Comparison of ENCODE assay signal across 1 cellular context in genomic region chr17:37710344-37710886, GRCh38.
TF ChIP-seq lines count a peak whose summit lies in the region.

No MANE protein-coding gene starts in this region.

TF ChIP-seq in HepG2, 621 proteins besides CTCF, POLR2A, EP300 and RAD21 (continued from another document and continues in another):
- TF ChIP-seq JUND (CRISPR knock-in tag; IDR thresholded peaks at IDR 0.05) (peak; percentile 77), MBNL3 (CRISPR knock-in tag; conservative IDR thresholded peaks at IDR 0.05) (no peak), TRIM24 (CRISPR knock-in tag; IDR thresholded peaks at IDR 0.05) (no peak), ZBTB3 (CRISPR knock-in tag; IDR thresholded peaks at IDR 0.05; ENCODE audit: borderline replicate concordance, low read depth) (no peak), KLF9 (CRISPR knock-in tag; IDR thresholded peaks at IDR 0.05; ENCODE audit: low read depth) (no peak), LCORL (IDR thresholded peaks at IDR 0.05) (no peak), LCORL (CRISPR knock-in tag; IDR thresholded peaks at IDR 0.05) (no peak), HNF1B (CRISPR knock-in tag; IDR thresholded peaks at IDR 0.05) (peak; percentile 79), ETS1 (CRISPR knock-in tag; IDR thresholded peaks at IDR 0.05) (no peak), ZFP62 (CRISPR knock-in tag; IDR thresholded peaks at IDR 0.05) (no peak), PHB2 (IDR thresholded peaks at IDR 0.05; ENCODE audit: partially characterized antibody) (no peak), ZZZ3 (CRISPR knock-in tag; IDR thresholded peaks at IDR 0.05; ENCODE audit: borderline replicate concordance) (no peak), FOXA1 (IDR thresholded peaks at IDR 0.05) (no peak), FOXA1 (CRISPR knock-in tag; IDR thresholded peaks at IDR 0.05) (peak; percentile 78), REXO4 (CRISPR knock-in tag; IDR thresholded peaks at IDR 0.05; ENCODE audit: borderline replicate concordance) (no peak), SYNCRIP (IDR thresholded peaks at IDR 0.05; ENCODE audit: insufficient read depth, low read depth, low read length) (no peak), ZNF775 (CRISPR knock-in tag; IDR thresholded peaks at IDR 0.05; ENCODE audit: borderline replicate concordance) (no peak), HBP1 (CRISPR knock-in tag; IDR thresholded peaks at IDR 0.05; ENCODE audit: low read depth) (0 out of 2 replicates have a peak, but pooled peaks have one; percentile 43), MIXL1 (CRISPR knock-in tag; IDR thresholded peaks at IDR 0.05) (no peak), KDM5A (IDR thresholded peaks at IDR 0.05; ENCODE audit: borderline replicate concordance, low read length) (no peak), ZNF101 (CRISPR knock-in tag; IDR thresholded peaks at IDR 0.05; ENCODE audit: borderline replicate concordance, low read depth) (no peak), NFIC (IDR thresholded peaks at IDR 0.05; ENCODE audit: low read length) (0 out of 2 replicates have a peak, but pooled peaks have one; percentile 60), ATM (IDR thresholded peaks at IDR 0.05; ENCODE audit: borderline replicate concordance) (no peak), ZFP1 (CRISPR knock-in tag; IDR thresholded peaks at IDR 0.05) (no peak), ZNF513 (CRISPR knock-in tag; conservative IDR thresholded peaks at IDR 0.05) (no peak), XRCC5 (optimal IDR thresholded peaks at IDR 0.05; ENCODE audit: low read length) (peak; percentile 62), ZNF230 (CRISPR knock-in tag; IDR thresholded peaks at IDR 0.05) (no peak), FOXA3 (CRISPR knock-in tag; IDR thresholded peaks at IDR 0.05) (peak; percentile 81), HNRNPK (IDR thresholded peaks at IDR 0.05; ENCODE audit: low read depth, low read length, poor library complexity, severe bottlenecking) (no peak), ZBTB44 (CRISPR knock-in tag; IDR thresholded peaks at IDR 0.05) (no peak), ERF (CRISPR knock-in tag; IDR thresholded peaks at IDR 0.05) (no peak; the same call in 1 of the 2 replicates), ZMYM2 (CRISPR knock-in tag; IDR thresholded peaks at IDR 0.05) (no peak), PPARG (CRISPR knock-in tag; conservative IDR thresholded peaks at IDR 0.05) (peak; percentile 60; the same call in 1 of the 2 replicates), GZF1 (CRISPR knock-in tag; IDR thresholded peaks at IDR 0.05) (no peak), JUN (CRISPR knock-in tag; IDR thresholded peaks at IDR 0.05) (0 out of 2 replicates have a peak, but pooled peaks have one; percentile 41), KLF16 (CRISPR knock-in tag; IDR thresholded peaks at IDR 0.05) (no peak), ZNF432 (CRISPR knock-in tag; IDR thresholded peaks at IDR 0.05; ENCODE audit: borderline replicate concordance) (no peak), KDM3A (CRISPR knock-in tag; IDR thresholded peaks at IDR 0.05; ENCODE audit: low read depth) (no peak), DPF2 (CRISPR knock-in tag; IDR thresholded peaks at IDR 0.05; ENCODE audit: borderline replicate concordance, low read depth) (no peak; the same call in 1 of the 2 replicates), SKI (IDR thresholded peaks at IDR 0.05; ENCODE audit: partially characterized antibody) (no peak), MYC (CRISPR knock-in tag; IDR thresholded peaks at IDR 0.05; ENCODE audit: borderline replicate concordance) (no peak), SMC3 (IDR thresholded peaks at IDR 0.05; ENCODE audit: low read length) (peak; percentile 4; the same call in 1 of the 2 replicates)
- TF ChIP-seq, protein P1, sequence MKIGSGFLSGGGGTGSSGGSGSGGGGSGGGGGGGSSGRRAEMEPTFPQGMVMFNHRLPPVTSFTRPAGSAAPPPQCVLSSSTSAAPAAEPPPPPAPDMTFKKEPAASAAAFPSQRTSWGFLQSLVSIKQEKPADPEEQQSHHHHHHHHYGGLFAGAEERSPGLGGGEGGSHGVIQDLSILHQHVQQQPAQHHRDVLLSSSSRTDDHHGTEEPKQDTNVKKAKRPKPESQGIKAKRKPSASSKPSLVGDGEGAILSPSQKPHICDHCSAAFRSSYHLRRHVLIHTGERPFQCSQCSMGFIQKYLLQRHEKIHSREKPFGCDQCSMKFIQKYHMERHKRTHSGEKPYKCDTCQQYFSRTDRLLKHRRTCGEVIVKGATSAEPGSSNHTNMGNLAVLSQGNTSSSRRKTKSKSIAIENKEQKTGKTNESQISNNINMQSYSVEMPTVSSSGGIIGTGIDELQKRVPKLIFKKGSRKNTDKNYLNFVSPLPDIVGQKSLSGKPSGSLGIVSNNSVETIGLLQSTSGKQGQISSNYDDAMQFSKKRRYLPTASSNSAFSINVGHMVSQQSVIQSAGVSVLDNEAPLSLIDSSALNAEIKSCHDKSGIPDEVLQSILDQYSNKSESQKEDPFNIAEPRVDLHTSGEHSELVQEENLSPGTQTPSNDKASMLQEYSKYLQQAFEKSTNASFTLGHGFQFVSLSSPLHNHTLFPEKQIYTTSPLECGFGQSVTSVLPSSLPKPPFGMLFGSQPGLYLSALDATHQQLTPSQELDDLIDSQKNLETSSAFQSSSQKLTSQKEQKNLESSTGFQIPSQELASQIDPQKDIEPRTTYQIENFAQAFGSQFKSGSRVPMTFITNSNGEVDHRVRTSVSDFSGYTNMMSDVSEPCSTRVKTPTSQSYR (CRISPR knock-in tag; IDR thresholded peaks at IDR 0.05; ENCODE audit: borderline replicate concordance), result no peak
- TF ChIP-seq, protein P2, sequence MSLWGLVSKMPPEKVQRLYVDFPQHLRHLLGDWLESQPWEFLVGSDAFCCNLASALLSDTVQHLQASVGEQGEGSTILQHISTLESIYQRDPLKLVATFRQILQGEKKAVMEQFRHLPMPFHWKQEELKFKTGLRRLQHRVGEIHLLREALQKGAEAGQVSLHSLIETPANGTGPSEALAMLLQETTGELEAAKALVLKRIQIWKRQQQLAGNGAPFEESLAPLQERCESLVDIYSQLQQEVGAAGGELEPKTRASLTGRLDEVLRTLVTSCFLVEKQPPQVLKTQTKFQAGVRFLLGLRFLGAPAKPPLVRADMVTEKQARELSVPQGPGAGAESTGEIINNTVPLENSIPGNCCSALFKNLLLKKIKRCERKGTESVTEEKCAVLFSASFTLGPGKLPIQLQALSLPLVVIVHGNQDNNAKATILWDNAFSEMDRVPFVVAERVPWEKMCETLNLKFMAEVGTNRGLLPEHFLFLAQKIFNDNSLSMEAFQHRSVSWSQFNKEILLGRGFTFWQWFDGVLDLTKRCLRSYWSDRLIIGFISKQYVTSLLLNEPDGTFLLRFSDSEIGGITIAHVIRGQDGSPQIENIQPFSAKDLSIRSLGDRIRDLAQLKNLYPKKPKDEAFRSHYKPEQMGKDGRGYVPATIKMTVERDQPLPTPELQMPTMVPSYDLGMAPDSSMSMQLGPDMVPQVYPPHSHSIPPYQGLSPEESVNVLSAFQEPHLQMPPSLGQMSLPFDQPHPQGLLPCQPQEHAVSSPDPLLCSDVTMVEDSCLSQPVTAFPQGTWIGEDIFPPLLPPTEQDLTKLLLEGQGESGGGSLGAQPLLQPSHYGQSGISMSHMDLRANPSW (CRISPR knock-in tag; IDR thresholded peaks at IDR 0.05; ENCODE audit: borderline replicate concordance), result no peak
- TF ChIP-seq, protein P3, sequence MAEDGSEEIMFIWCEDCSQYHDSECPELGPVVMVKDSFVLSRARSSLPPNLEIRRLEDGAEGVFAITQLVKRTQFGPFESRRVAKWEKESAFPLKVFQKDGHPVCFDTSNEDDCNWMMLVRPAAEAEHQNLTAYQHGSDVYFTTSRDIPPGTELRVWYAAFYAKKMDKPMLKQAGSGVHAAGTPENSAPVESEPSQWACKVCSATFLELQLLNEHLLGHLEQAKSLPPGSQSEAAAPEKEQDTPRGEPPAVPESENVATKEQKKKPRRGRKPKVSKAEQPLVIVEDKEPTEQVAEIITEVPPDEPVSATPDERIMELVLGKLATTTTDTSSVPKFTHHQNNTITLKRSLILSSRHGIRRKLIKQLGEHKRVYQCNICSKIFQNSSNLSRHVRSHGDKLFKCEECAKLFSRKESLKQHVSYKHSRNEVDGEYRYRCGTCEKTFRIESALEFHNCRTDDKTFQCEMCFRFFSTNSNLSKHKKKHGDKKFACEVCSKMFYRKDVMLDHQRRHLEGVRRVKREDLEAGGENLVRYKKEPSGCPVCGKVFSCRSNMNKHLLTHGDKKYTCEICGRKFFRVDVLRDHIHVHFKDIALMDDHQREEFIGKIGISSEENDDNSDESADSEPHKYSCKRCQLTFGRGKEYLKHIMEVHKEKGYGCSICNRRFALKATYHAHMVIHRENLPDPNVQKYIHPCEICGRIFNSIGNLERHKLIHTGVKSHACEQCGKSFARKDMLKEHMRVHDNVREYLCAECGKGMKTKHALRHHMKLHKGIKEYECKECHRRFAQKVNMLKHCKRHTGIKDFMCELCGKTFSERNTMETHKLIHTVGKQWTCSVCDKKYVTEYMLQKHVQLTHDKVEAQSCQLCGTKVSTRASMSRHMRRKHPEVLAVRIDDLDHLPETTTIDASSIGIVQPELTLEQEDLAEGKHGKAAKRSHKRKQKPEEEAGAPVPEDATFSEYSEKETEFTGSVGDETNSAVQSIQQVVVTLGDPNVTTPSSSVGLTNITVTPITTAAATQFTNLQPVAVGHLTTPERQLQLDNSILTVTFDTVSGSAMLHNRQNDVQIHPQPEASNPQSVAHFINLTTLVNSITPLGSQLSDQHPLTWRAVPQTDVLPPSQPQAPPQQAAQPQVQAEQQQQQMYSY (CRISPR knock-in tag; IDR thresholded peaks at IDR 0.05), result no peak
